Comparison of ENCODE assay signal across 26 cellular contexts in genomic region chr1:14693996-14694395, GRCh38.
"Had no signal": no experiment of that assay in that cellular context is flagged by ENCODE, and none has a peak within 500 bp of the region (broad histone marks: within the 10 kb centered on the region; RNA-seq: fewer than 3 reads in every experiment).

No MANE protein-coding gene starts in this region.

- H3K36me3 Mint-ChIP-seq: activated CD8-positive, alpha-beta memory T cell treated with anti-CD3 and anti-CD28 coated beads, Interleukin-2, amount 10 ng/mL, durations not matched to agents 7 days and 5 days; activated naive CD4-positive, alpha-beta T cell treated with anti-CD3 and anti-CD28 coated beads, Interleukin-2, amount 50 U/mL, for 24 hours had no signal

- H3K36me3 ChIP-seq: breast epithelium had no signal

- H3K9me3 Mint-ChIP-seq: activated CD8-positive, alpha-beta T cell treated with anti-CD3 and anti-CD28 coated beads for 36 hours; activated naive CD4-positive, alpha-beta T cell treated with anti-CD3 and anti-CD28 coated beads, Interleukin-2, amount 50 U/mL, for 24 hours; activated T-cell treated with anti-CD3 and anti-CD28 coated beads, Interleukin-2, amount 50 U/mL, for 24 hours; activated T-helper 1 cell treated with anti-CD3 and anti-CD28 coated beads, Interleukin-12 subunit alpha, Interleukin-12 subunit beta, Interleukin-2, Interleukin-4 antibody, amounts not matched to agents 30 ng/mL and 10 ng/mL and 1 ng/mL, durations not matched to agents 14 hours and 24 hours and 36 hours had no signal

- H3K4me1 Mint-ChIP-seq: activated CD4-positive, alpha-beta T cell treated with anti-CD3 and anti-CD28 coated beads for 36 hours; activated CD8-positive, alpha-beta memory T cell treated with anti-CD3 and anti-CD28 coated beads, Interleukin-2, amount 10 ng/mL, durations not matched to agents 7 days and 5 days; activated naive CD4-positive, alpha-beta T cell treated with anti-CD3 and anti-CD28 coated beads, Interleukin-2, amount 50 U/mL, for 24 hours; T-helper 17 cell had no signal

- H2AFZ ChIP-seq: PC-9 had no signal

- H3K4me3 Mint-ChIP-seq: activated CD4-positive, alpha-beta T cell treated with anti-CD3 and anti-CD28 coated beads for 36 hours; activated CD8-positive, alpha-beta memory T cell treated with anti-CD3 and anti-CD28 coated beads, Interleukin-2, amount 10 ng/mL, durations not matched to agents 7 days and 5 days; activated CD8-positive, alpha-beta T cell treated with anti-CD3 and anti-CD28 coated beads for 36 hours; activated naive CD4-positive, alpha-beta T cell treated with anti-CD3 and anti-CD28 coated beads, Interleukin-2, amount 50 U/mL, for 24 hours; activated T-cell treated with anti-CD3 and anti-CD28 coated beads, Interleukin-2, amount 50 U/mL, for 24 hours; activated T-helper 1 cell treated with anti-CD3 and anti-CD28 coated beads, Interleukin-12 subunit alpha, Interleukin-12 subunit beta, Interleukin-2, Interleukin-4 antibody, amounts not matched to agents 30 ng/mL and 10 ng/mL and 1 ng/mL, durations not matched to agents 14 hours and 24 hours and 36 hours; T-helper 17 cell had no signal

- H3K4me1 ChIP-seq: breast epithelium had no signal

- H3K4me2 ChIP-seq: PC-9 had no signal

- H3K27ac ChIP-seq: breast epithelium, PC-9, VCaP had no signal

- H3K4me3 ChIP-seq: breast epithelium, K562, PC-9 had no signal

- H3K27me3 ChIP-seq: breast epithelium had no signal

- H3K9me3 ChIP-seq: breast epithelium had no signal

- DNase-seq: activated CD4-positive, alpha-beta T cell treated with anti-CD3 and anti-CD28 coated beads for 36 hours; activated CD8-positive, alpha-beta memory T cell treated with anti-CD3 and anti-CD28 coated beads, Interleukin-2, amount 10 ng/mL, durations not matched to agents 7 days and 5 days; activated CD8-positive, alpha-beta T cell treated with anti-CD3 and anti-CD28 coated beads for 36 hours; activated effector memory CD4-positive, alpha-beta T cell treated with Interleukin-2 at 50 U/mL for 16 hours; activated naive CD4-positive, alpha-beta T cell; activated T-cell treated with anti-CD3 and anti-CD28 coated beads, Interleukin-2, amount 50 U/mL, for 24 hours; aorta; caudate nucleus; Karpas-422; NCI-H1105 treated with DMSO at 0.1 percent for 48 hours; NCI-H1436 treated with DMSO at 0.1 percent for 48 hours; NCI-H187; NCI-H2081; NCI-H2171 treated with DMSO at 0.1 percent for 48 hours; NCI-H345; NCI-H510A; NCI-H526 treated with DMSO at 0.1 percent for 48 hours; PC-9; SHP77 treated with DMSO at 0.1 percent for 48 hours; T-helper 17 cell; T-helper 9 cell had no signal

- H3K27me3 Mint-ChIP-seq: activated CD8-positive, alpha-beta memory T cell treated with anti-CD3 and anti-CD28 coated beads, Interleukin-2, amount 10 ng/mL, durations not matched to agents 7 days and 5 days had no signal

- H3K27ac Mint-ChIP-seq: activated CD4-positive, alpha-beta T cell treated with anti-CD3 and anti-CD28 coated beads for 36 hours; activated CD8-positive, alpha-beta memory T cell treated with anti-CD3 and anti-CD28 coated beads, Interleukin-2, amount 10 ng/mL, durations not matched to agents 7 days and 5 days; activated CD8-positive, alpha-beta T cell treated with anti-CD3 and anti-CD28 coated beads for 36 hours; activated naive CD4-positive, alpha-beta T cell treated with anti-CD3 and anti-CD28 coated beads, Interleukin-2, amount 50 U/mL, for 24 hours; activated T-cell treated with anti-CD3 and anti-CD28 coated beads, Interleukin-2, amount 50 U/mL, for 24 hours; activated T-helper 1 cell treated with anti-CD3 and anti-CD28 coated beads, Interleukin-12 subunit alpha, Interleukin-12 subunit beta, Interleukin-2, Interleukin-4 antibody, amounts not matched to agents 30 ng/mL and 10 ng/mL and 1 ng/mL, durations not matched to agents 14 hours and 24 hours and 36 hours; T-helper 17 cell had no signal
